23 cellular contexts compared by ENCODE assay signal in the genomic region with DNA sequence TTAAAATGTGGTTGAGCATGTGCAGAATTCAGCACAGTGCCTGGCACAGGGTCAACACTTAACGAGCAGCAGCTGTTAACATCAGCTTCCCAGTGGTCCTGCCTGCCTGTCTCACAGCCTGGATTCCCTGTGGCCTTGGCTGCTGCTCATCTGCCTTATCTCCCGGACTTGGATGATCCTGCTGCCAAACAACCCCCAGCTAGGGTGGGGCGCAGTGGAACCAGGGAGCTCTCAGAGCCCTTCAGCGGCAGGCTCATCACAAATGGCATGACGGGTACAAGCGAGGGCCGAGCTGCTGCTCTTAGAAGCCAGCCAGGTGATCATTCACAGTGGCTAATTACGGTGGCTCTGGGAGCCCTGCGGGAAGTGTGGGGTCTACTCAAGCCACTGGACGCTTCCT. TPM values are rescaled to one million over a fixed set of nuclear protein-coding genes. Genes with fewer than 3 reads are reported as not detected.
DNase-seq lines count a peak whose midpoint lies in the region; ATAC-seq and TF ChIP-seq lines count a peak whose summit lies in the region.
"Had no signal": no experiment of that assay in that cellular context is flagged by ENCODE, and none has a peak within 500 bp of the region (broad histone marks: within the 10 kb centered on the region; RNA-seq: fewer than 3 reads in every experiment).

No MANE protein-coding gene starts in this region.

- ATAC-seq in Right ventricle myocardium inferior (peak; percentile 20), lower lobe of right lung (no peak), upper lobe of right lung (no peak)
- ATAC-seq: HepG2, PC-3 had no signal

- no peak for TF ChIP-seq POLR2A in adrenal gland (IDR thresholded peaks at IDR 0.05)

- H3K36me3 ChIP-seq in adrenal gland (replicated peaks in 1 of 2) (no peaks in the 10 kb centered on the region), lower lobe of right lung (no peaks in the 10 kb centered on the region), upper lobe of right lung (no peaks in the 10 kb centered on the region), WERI-Rb-1 (no peaks in the 10 kb centered on the region)
- H3K36me3 ChIP-seq: SJSA1 had no signal

- H3K4me3 ChIP-seq in adrenal gland (no peak overlapping the region), lower lobe of right lung (no peak overlapping the region), upper lobe of right lung (no peak overlapping the region), WERI-Rb-1 (ENCODE audit: low read depth, low read length) (no peak overlapping the region)
- H3K4me3 ChIP-seq: A549, SJSA1 had no signal

- H3K9me3 ChIP-seq in adrenal gland (replicated peaks in 1 of 3) = no peaks in the 10 kb centered on the region
- H3K9me3 ChIP-seq in lower lobe of right lung = no peaks in the 10 kb centered on the region
- no peaks in the 10 kb centered on the region for H3K9me3 ChIP-seq in upper lobe of right lung
- H3K9me3 ChIP-seq in WERI-Rb-1 (ENCODE audit: severe bottlenecking) = no peaks in the 10 kb centered on the region
- H3K9me3 ChIP-seq: A549, SJSA1 had no signal

- intact Hi-C loops in Right ventricle myocardium inferior (cut with DNase I) = no loop called here
- intact Hi-C loops in cardiac septum (cut with DNase I) = no loop called here
- intact Hi-C loops in adrenal gland (cut with DNase I) = no loop called here
- intact Hi-C loops in lower lobe of right lung (cut with DNase I) = no loop called here
- intact Hi-C loops in upper lobe of right lung (cut with DNase I) = no loop called here

- peak; percentile 41 for DNase-seq in Right ventricle myocardium inferior (ENCODE audit: missing footprints)
- no peak for DNase-seq in cardiac septum (ENCODE audit: low spot score)
- peak in 4 of 7 donors; percentile 58 to 69 (median 66) for DNase-seq in adrenal gland
- peak; percentile 24 for DNase-seq in lower lobe of right lung
- DNase-seq in upper lobe of right lung = peak; percentile 48
- no peak for DNase-seq in HK-2 (ENCODE audit: unreplicated experiment)
- no peak for DNase-seq in WERI-Rb-1
- DNase-seq in DMS79 (lab: John Stamatoyannopoulos, UW) = no peak
- DNase-seq: DMS 273 treated with DMSO at 0.1 percent for 48 hours, HFFc6, NCI-H1092, NCI-H1694, NCI-H2107, NCI-H2227 treated with DMSO at 0.1 percent for 48 hours, NCI-H526, PC-3 had no signal

- 29 to 40% (median 34%) methylated on average over 2 to 10 of the region's 10 CpGs for WGBS in adrenal gland, 4 donors

- H3K4me1 ChIP-seq in adrenal gland (replicated peaks in 1 of 2) = peaks cover 7 to 14% of the 10 kb centered on the region in 2 donors
- no peaks in the 10 kb centered on the region for H3K4me1 ChIP-seq in lower lobe of right lung
- no peaks in the 10 kb centered on the region for H3K4me1 ChIP-seq in upper lobe of right lung
- H3K4me1 ChIP-seq: A549, SJSA1 had no signal

- H3K27ac ChIP-seq in adrenal gland (no peak overlapping the region), lower lobe of right lung (no peak overlapping the region), upper lobe of right lung (no peak overlapping the region), WERI-Rb-1 (no peak overlapping the region)
- H3K27ac ChIP-seq: A549, C4-2B, KMS-11, RWPE1, SJSA1 had no signal

- TF ChIP-seq CTCF in adrenal gland (IDR thresholded peaks at IDR 0.05) = no peak
- TF ChIP-seq CTCF in lower lobe of right lung (IDR thresholded peaks at IDR 0.05) = no peak
- TF ChIP-seq CTCF in upper lobe of right lung (IDR thresholded peaks at IDR 0.05) = no peak
- TF ChIP-seq CTCF in WERI-Rb-1 (IDR thresholded peaks at IDR 0.05; ENCODE audit: low read depth, low read length) = no peak

- H3K27me3 ChIP-seq in adrenal gland (no peaks in the 10 kb centered on the region), lower lobe of right lung (ENCODE audit: low read depth) (no peaks in the 10 kb centered on the region), upper lobe of right lung (no peaks in the 10 kb centered on the region), WERI-Rb-1 (ENCODE audit: insufficient read depth, low read depth, severe bottlenecking) (no peaks in the 10 kb centered on the region)
- H3K27me3 ChIP-seq: SJSA1 had no signal

RNA-seq across cellular contexts. Expression of a gene that starts 13.0 kb away (rescaled TPM):
- total RNA-seq in Right ventricle myocardium inferior (110 TPM), cardiac septum (112 TPM), adrenal gland (100 to 1,000 TPM in 5 of 8 donors, 10 to 100 TPM in 3; 62.7 to 147 (median 105) TPM), lower lobe of right lung (53.1 TPM), upper lobe of right lung (61.5 TPM)
- 100 to 1,000 TPM in 2 of 3 donors, 10 to 100 TPM in 1; 46.4 to 194 (median 147) TPM for polyA plus RNA-seq in adrenal gland

RNA-seq across cellular contexts. Expression of a gene that starts 29.3 kb away (rescaled TPM):
- 11.6 TPM for total RNA-seq in Right ventricle myocardium inferior
- total RNA-seq in cardiac septum = 31.0 TPM
- 10 to 100 TPM; 42.9 to 84.1 (median 63.2) TPM for total RNA-seq in adrenal gland
- polyA plus RNA-seq in adrenal gland = 10 to 100 TPM; 15.8 to 87.8 (median 58.7) TPM
- 34.7 TPM for total RNA-seq in lower lobe of right lung
- 37.2 TPM for total RNA-seq in upper lobe of right lung

RNA-seq across cellular contexts. Expression of a gene that starts 34.5 kb away (rescaled TPM):
- total RNA-seq in Right ventricle myocardium inferior (24.5 TPM), cardiac septum (28.8 TPM), adrenal gland (100 to 1,000 TPM in 1 of 8 donors, 10 to 100 TPM in 7; 20.8 to 110 (median 31.0) TPM), lower lobe of right lung (23.3 TPM), upper lobe of right lung (26.3 TPM)
- 10 to 100 TPM; 15.6 to 36.9 (median 16.1) TPM for polyA plus RNA-seq in adrenal gland

RNA-seq across cellular contexts. Expression of a gene that starts 51.2 kb away (rescaled TPM):
- not detected for total RNA-seq in Right ventricle myocardium inferior
- not detected for total RNA-seq in cardiac septum
- not detected for total RNA-seq in adrenal gland
- not detected for polyA plus RNA-seq in adrenal gland
- total RNA-seq in lower lobe of right lung = not detected
- not detected for total RNA-seq in upper lobe of right lung
- total RNA-seq: HepG2, HFFc6, MCF 10A, PC-3, SJSA1 had no signal
- polyA plus RNA-seq: A549, HepG2 had no signal

Comparison
In these comparisons a context has a peak if more than half of its experiments do, and no peak if none do; other contexts are left out.
1. DNase-seq: peak in Right ventricle myocardium inferior (single experiment), adrenal gland (4 of 7), lower lobe of right lung (single experiment) and upper lobe of right lung (single experiment); none in cardiac septum (single experiment), HK-2 (single experiment), WERI-Rb-1 (single experiment) and DMS79 (single experiment).